In genomic region chr12:120247621-120248030, GRCh38 we compare ENCODE assay signal across 11 cellular contexts. TPM values are rescaled to one million over a fixed set of nuclear protein-coding genes. Genes with fewer than 3 reads are reported as not detected.
DNase-seq lines count a peak whose midpoint lies in the region; ATAC-seq and TF ChIP-seq lines count a peak whose summit lies in the region.
"Had no signal": no experiment of that assay in that cellular context is flagged by ENCODE, and none has a peak within 500 bp of the region (broad histone marks: within the 10 kb centered on the region; RNA-seq: fewer than 3 reads in every experiment).

No MANE protein-coding gene starts in this region.

- H3K9me3 ChIP-seq in AG04450 (ENCODE audit: control insufficient read depth, insufficient read depth, low read length): no peaks in the 10 kb centered on the region
- no peaks in the 10 kb centered on the region for H3K9me3 ChIP-seq in naive thymus-derived CD4-positive, alpha-beta T cell (ENCODE audit: control insufficient read depth in 2 of 3, low read length in 3 of 3)
- H3K9me3 ChIP-seq in ovary: no peaks in the 10 kb centered on the region
- H3K9me3 ChIP-seq: thoracic aorta had no signal

- 28 to 46% (median 35%) methylated on average over 6 of the region's 6 CpGs for WGBS in ovary, 3 donors

- H3K36me3 ChIP-seq in naive thymus-derived CD4-positive, alpha-beta T cell (ENCODE audit: control insufficient read depth in 2 of 3, insufficient read depth in 3 of 3, low read length in 3 of 3): peaks cover 0 to 2% (median 0%) of the 10 kb centered on the region in 3 experiments
- no peaks in the 10 kb centered on the region for H3K36me3 ChIP-seq in ovary
- H3K36me3 ChIP-seq: thoracic aorta had no signal

- CTCF ChIA-PET in AG04450 (lab: Charles Lee): interaction anchor here (1.8 to 6.1 kb wide), 3 partner anchors 9 to 18 kb away, joined by 4 to 65 read pairs (median 14); partner anchors contain the start of gene PXN
- CTCF ChIA-PET in naive thymus-derived CD4-positive, alpha-beta T cell (lab: Charles Lee): interaction anchor here (0.6 to 10.8 kb wide), 7 partner anchors 9 to 269 kb away, joined by 3 to 124 read pairs (median 4); partner anchors contain the start of genes PXN and SIRT4
- CTCF ChIA-PET in activated CD8-positive, alpha-beta T cell treated with anti-CD3 and anti-CD28 coated beads for 36 hours (lab: Charles Lee): interaction anchor here (0.8 to 25.9 kb wide), 7 partner anchors 10 to 183 kb away, joined by 3 to 749 read pairs (median 5); partner anchors contain the start of genes PXN and SIRT4

- peaks cover 57 to 64% of the 10 kb centered on the region in 2 donors for H3K4me1 ChIP-seq in naive thymus-derived CD4-positive, alpha-beta T cell (ENCODE audit: control insufficient read depth in 2 of 2, insufficient read depth in 2 of 2, low read length in 2 of 2)
- peaks cover 12% of the 10 kb centered on the region for H3K4me1 ChIP-seq in ovary (ENCODE audit: insufficient read depth)

- H3K4me3 ChIP-seq in AG04450 (ENCODE audit: low read depth, low read length) (no peak overlapping the region), ovary (no peak overlapping the region)
- no peak overlapping the region for H3K4me3 ChIP-seq in naive thymus-derived CD4-positive, alpha-beta T cell (ENCODE audit: low read length)
- H3K4me3 ChIP-seq: thoracic aorta had no signal

- no peak for ATAC-seq in naive thymus-derived CD4-positive, alpha-beta T cell
- no peak for ATAC-seq in activated CD8-positive, alpha-beta T cell treated with anti-CD3 and anti-CD28 coated beads for 36 hours
- ATAC-seq in left lobe of liver: no peak
- ATAC-seq: activated naive CD8-positive, alpha-beta T cell treated with anti-CD3 and anti-CD28 coated beads, Interleukin-2, amount 50 U/mL, for 24 hours had no signal

- H3K27me3 ChIP-seq in AG04450 (ENCODE audit: control insufficient read depth, insufficient read depth, low read length): no peaks in the 10 kb centered on the region
- no peaks in the 10 kb centered on the region for H3K27me3 ChIP-seq in naive thymus-derived CD4-positive, alpha-beta T cell (ENCODE audit: control insufficient read depth in 2 of 2, insufficient read depth in 2 of 2, low read length in 2 of 2)
- H3K27me3 ChIP-seq in ovary: no peaks in the 10 kb centered on the region

- intact Hi-C loops in dendritic cell treated with granulocyte-macrophage colony-stimulating factor and Interleukin-4, amounts not matched to agents 40 ng/mL and 50 ng/mL, for 4 days (cut with micrococcal nuclease): no loop called here
- intact Hi-C loops in naive thymus-derived CD4-positive, alpha-beta T cell (cut with micrococcal nuclease): loop anchor here in 1 of 2 donors (2.0 kb wide), 1 partner anchor 17 kb away; the partner anchor contains the start of gene PXN
- intact Hi-C loops in activated CD8-positive, alpha-beta T cell treated with anti-CD3 and anti-CD28 coated beads for 36 hours (cut with micrococcal nuclease): no loop called here
- intact Hi-C loops in ovary (cut with DNase I): no loop called here

- no peak for DNase-seq in AG04450 (ENCODE audit: low read depth, low spot score)
- peak; percentile 77 for DNase-seq in HT1080 (ENCODE audit: low read depth)
- no peak for DNase-seq in naive thymus-derived CD4-positive, alpha-beta T cell
- no peak for DNase-seq in activated CD8-positive, alpha-beta T cell treated with anti-CD3 and anti-CD28 coated beads for 36 hours
- no peak for DNase-seq in ovary
- DNase-seq in NCI-H2196 treated with DMSO at 0.1 percent for 48 hours (lab: John Stamatoyannopoulos, UW; ENCODE audit: unreplicated experiment): no peak
- DNase-seq in left lobe of liver (ENCODE audit: low spot score): no peak
- DNase-seq: activated naive CD8-positive, alpha-beta T cell treated with anti-CD3 and anti-CD28 coated beads, Interleukin-2, amount 50 U/mL, for 24 hours; NCI-H1092 had no signal

- no peaks in the 10 kb centered on the region for H3K27me3 Mint-ChIP-seq in dendritic cell treated with granulocyte-macrophage colony-stimulating factor and Interleukin-4, amounts not matched to agents 40 ng/mL and 50 ng/mL, for 4 days
- no peaks in the 10 kb centered on the region for H3K27me3 Mint-ChIP-seq in naive thymus-derived CD4-positive, alpha-beta T cell
- no peaks in the 10 kb centered on the region for H3K27me3 Mint-ChIP-seq in activated CD8-positive, alpha-beta T cell treated with anti-CD3 and anti-CD28 coated beads for 36 hours

- H3K27ac ChIP-seq in AG04450 (ENCODE audit: low read depth, low read length) (peak overlapping the region; percentile 78), ovary (no peak overlapping the region)
- peak overlapping the region; percentile 60 for H3K27ac ChIP-seq in naive thymus-derived CD4-positive, alpha-beta T cell (ENCODE audit: low read depth, low read length)

- peaks cover 81% of the 10 kb centered on the region for H3K4me1 Mint-ChIP-seq in dendritic cell treated with granulocyte-macrophage colony-stimulating factor and Interleukin-4, amounts not matched to agents 40 ng/mL and 50 ng/mL, for 4 days (ENCODE audit: low read depth)
- peaks cover 60 to 88% (median 75%) of the 10 kb centered on the region in 7 donors for H3K4me1 Mint-ChIP-seq in naive thymus-derived CD4-positive, alpha-beta T cell
- H3K4me1 Mint-ChIP-seq in activated CD8-positive, alpha-beta T cell treated with anti-CD3 and anti-CD28 coated beads for 36 hours (ENCODE audit: low read depth): peaks cover 64% of the 10 kb centered on the region

- no peak for TF ChIP-seq EP300 in ovary (IDR thresholded peaks at IDR 0.05)

- no peak overlapping the region for H3K4me3 Mint-ChIP-seq in dendritic cell treated with granulocyte-macrophage colony-stimulating factor and Interleukin-4, amounts not matched to agents 40 ng/mL and 50 ng/mL, for 4 days
- H3K4me3 Mint-ChIP-seq in naive thymus-derived CD4-positive, alpha-beta T cell: peak overlapping the region; percentile 28 to 85 (median 64)
- H3K4me3 Mint-ChIP-seq in activated CD8-positive, alpha-beta T cell treated with anti-CD3 and anti-CD28 coated beads for 36 hours: no peak overlapping the region
- H3K4me3 Mint-ChIP-seq: activated naive CD8-positive, alpha-beta T cell treated with anti-CD3 and anti-CD28 coated beads, Interleukin-2, amount 50 U/mL, for 24 hours had no signal

- POLR2A ChIA-PET in AG04450 (lab: Yijun Ruan, JAX): interaction anchor here (0.8 to 3.5 kb wide), 7 partner anchors 8 to 47 kb away, joined by 3 to 20 read pairs (median 6); partner anchors contain the start of genes RNU4-2 and RPLP0
- POLR2A ChIA-PET in naive thymus-derived CD4-positive, alpha-beta T cell (lab: Charles Lee): interaction anchor here (0.6 to 15.4 kb wide), 8 partner anchors 7 to 46 kb away, joined by 3 to 235 read pairs (median 50); partner anchors contain the start of genes PXN, RNU4-1, RNU4-2 and RPLP0
- POLR2A ChIA-PET in activated CD8-positive, alpha-beta T cell treated with anti-CD3 and anti-CD28 coated beads for 36 hours (lab: Charles Lee): interaction anchor here (0.9 to 11.7 kb wide), 8 partner anchors 10 to 44 kb away, joined by 3 to 136 read pairs (median 5); partner anchors contain the start of genes PXN, RNU4-1 and RNU4-2

- peaks cover 42% of the 10 kb centered on the region for H3K36me3 Mint-ChIP-seq in dendritic cell treated with granulocyte-macrophage colony-stimulating factor and Interleukin-4, amounts not matched to agents 40 ng/mL and 50 ng/mL, for 4 days (ENCODE audit: low read depth)
- peaks cover 0 to 43% (median 10%) of the 10 kb centered on the region in 5 donors for H3K36me3 Mint-ChIP-seq in naive thymus-derived CD4-positive, alpha-beta T cell
- peaks cover 5% of the 10 kb centered on the region for H3K36me3 Mint-ChIP-seq in activated CD8-positive, alpha-beta T cell treated with anti-CD3 and anti-CD28 coated beads for 36 hours (ENCODE audit: low read depth)

- peak overlapping the region; percentile 57 for H3K27ac Mint-ChIP-seq in dendritic cell treated with granulocyte-macrophage colony-stimulating factor and Interleukin-4, amounts not matched to agents 40 ng/mL and 50 ng/mL, for 4 days
- peak overlapping the region; percentile 60 to 99 (median 88) for H3K27ac Mint-ChIP-seq in naive thymus-derived CD4-positive, alpha-beta T cell
- no peak overlapping the region for H3K27ac Mint-ChIP-seq in activated CD8-positive, alpha-beta T cell treated with anti-CD3 and anti-CD28 coated beads for 36 hours

- TF ChIP-seq CTCF in AG04450 (IDR thresholded peaks at IDR 0.05; ENCODE audit: low read depth, low read length) (no peak), ovary (IDR thresholded peaks at IDR 0.05) (no peak)
- no peak for TF ChIP-seq CTCF in activated CD8-positive, alpha-beta T cell treated with anti-CD3 and anti-CD28 coated beads for 36 hours (IDR thresholded peaks at IDR 0.05)

- no peak for TF ChIP-seq POLR2A in ovary (IDR thresholded peaks at IDR 0.05)

- H3K9me3 Mint-ChIP-seq in dendritic cell treated with granulocyte-macrophage colony-stimulating factor and Interleukin-4, amounts not matched to agents 40 ng/mL and 50 ng/mL, for 4 days: no peaks in the 10 kb centered on the region
- peaks cover 0 to 3% (median 0%) of the 10 kb centered on the region in 11 donors for H3K9me3 Mint-ChIP-seq in naive thymus-derived CD4-positive, alpha-beta T cell
- H3K9me3 Mint-ChIP-seq in activated CD8-positive, alpha-beta T cell treated with anti-CD3 and anti-CD28 coated beads for 36 hours: no peaks in the 10 kb centered on the region
- H3K9me3 Mint-ChIP-seq: activated naive CD8-positive, alpha-beta T cell treated with anti-CD3 and anti-CD28 coated beads, Interleukin-2, amount 50 U/mL, for 24 hours had no signal

RNA-seq across cellular contexts. Expression of gene PXN, which starts 17.9 kb away (rescaled TPM):
- polyA plus RNA-seq in AG04450 (2011; rRNA removed): 35.0 and 48.1 TPM in 2 replicates
- 37.7 and 60.7 TPM in 2 replicates for polyA minus RNA-seq in AG04450 (2011; rRNA and poly(A)+ RNA removed)
- total RNA-seq in HT1080 (2014; rRNA removed; shearing (Covaris generic)): 162 and 238 TPM in 2 replicates
- 426 and 497 TPM in 2 replicates for polyA plus RNA-seq in HT1080 (2015; cell fraction: cytosol; rRNA removed)
- 415 and 447 TPM in 2 replicates for polyA plus RNA-seq in HT1080 (2015; cell fraction: nucleus; rRNA removed)
- 100 to 1,000 TPM; 103 to 202 (median 158) TPM for total RNA-seq in naive thymus-derived CD4-positive, alpha-beta T cell
- polyA plus RNA-seq in naive thymus-derived CD4-positive, alpha-beta T cell: 100 to 1,000 TPM in 1 of 2 donors, 10 to 100 TPM in 1; 84.3 to 114 TPM
- 10 to 100 TPM; 40.2 to 45.3 TPM for total RNA-seq in activated CD8-positive, alpha-beta T cell treated with anti-CD3 and anti-CD28 coated beads for 36 hours
- total RNA-seq in ovary: 10 to 100 TPM; 25.0 to 78.0 (median 44.7) TPM
- 10 to 100 TPM; 34.7 to 49.2 TPM for polyA plus RNA-seq in ovary
- total RNA-seq in left lobe of liver: 24.0 TPM

RNA-seq across cellular contexts. Expression of gene RNU4-2, which starts 44.1 kb away (rescaled TPM):
- polyA plus RNA-seq in AG04450 (2011; rRNA removed): under 0.01 TPM in 2 replicates
- polyA minus RNA-seq in AG04450 (2011; rRNA and poly(A)+ RNA removed): under 0.01 TPM in 2 replicates
- total RNA-seq in HT1080 (2014; rRNA removed; shearing (Covaris generic)): not detected in 2 replicates
- not detected in 2 replicates for polyA plus RNA-seq in HT1080 (2015; cell fraction: cytosol; rRNA removed)
- polyA plus RNA-seq in HT1080 (2015; cell fraction: nucleus; rRNA removed): not detected in 2 replicates
- total RNA-seq in naive thymus-derived CD4-positive, alpha-beta T cell: over 10,000 TPM in 2 of 5 experiments, 1,000 to 10,000 TPM in 3; 3,296 to 19,276 (median 7,985) TPM
- not detected for polyA plus RNA-seq in naive thymus-derived CD4-positive, alpha-beta T cell
- total RNA-seq in activated CD8-positive, alpha-beta T cell treated with anti-CD3 and anti-CD28 coated beads for 36 hours: 1,000 to 10,000 TPM in 1 of 2 experiments, 100 to 1,000 TPM in 1; 923 to 1,303 TPM
- over 10,000 TPM in 5 of 7 donors, under 1 TPM in 2; under 0.01 to 29,369 (median 16,575) TPM for total RNA-seq in ovary
- not detected for polyA plus RNA-seq in ovary
- 3,631 TPM for total RNA-seq in left lobe of liver

RNA-seq across cellular contexts. Expression of gene RNU4-1, which starts 45.4 kb away (rescaled TPM):
- under 0.01 TPM in 1 of 2 replicates, not detected in the other for polyA plus RNA-seq in AG04450 (2011; rRNA removed)
- polyA minus RNA-seq in AG04450 (2011; rRNA and poly(A)+ RNA removed): under 0.01 TPM in 2 replicates
- not detected in 2 replicates for total RNA-seq in HT1080 (2014; rRNA removed; shearing (Covaris generic))
- not detected in 2 replicates for polyA plus RNA-seq in HT1080 (2015; cell fraction: cytosol; rRNA removed)
- polyA plus RNA-seq in HT1080 (2015; cell fraction: nucleus; rRNA removed): not detected in 2 replicates
- total RNA-seq in naive thymus-derived CD4-positive, alpha-beta T cell: 1,000 to 10,000 TPM in 3 of 5 experiments, 100 to 1,000 TPM in 2; 319 to 3,107 (median 1,510) TPM
- polyA plus RNA-seq in naive thymus-derived CD4-positive, alpha-beta T cell: not detected
- total RNA-seq in activated CD8-positive, alpha-beta T cell treated with anti-CD3 and anti-CD28 coated beads for 36 hours: 1,000 to 10,000 TPM in 1 of 2 experiments, 100 to 1,000 TPM in 1; 692 to 1,025 TPM
- total RNA-seq in ovary: 1,000 to 10,000 TPM in 5 of 7 donors, under 1 TPM in 2; under 0.01 to 4,499 (median 2,193) TPM
- not detected for polyA plus RNA-seq in ovary
- total RNA-seq in left lobe of liver: 1,949 TPM
- total RNA-seq: thoracic aorta had no signal

RNA-seq across cellular contexts. Expression of gene RPLP0, which starts 46.7 kb away (rescaled TPM):
- 4,854 and 5,695 TPM in 2 replicates for polyA plus RNA-seq in AG04450 (2011; rRNA removed)
- 2,992 and 3,454 TPM in 2 replicates for polyA minus RNA-seq in AG04450 (2011; rRNA and poly(A)+ RNA removed)
- 4,836 and 5,375 TPM in 2 replicates for total RNA-seq in HT1080 (2014; rRNA removed; shearing (Covaris generic))
- polyA plus RNA-seq in HT1080 (2015; cell fraction: cytosol; rRNA removed): 5,291 and 5,956 TPM in 2 replicates
- polyA plus RNA-seq in HT1080 (2015; cell fraction: nucleus; rRNA removed): 2,009 and 2,141 TPM in 2 replicates
- total RNA-seq in naive thymus-derived CD4-positive, alpha-beta T cell: 1,000 to 10,000 TPM; 1,375 to 2,107 (median 1,573) TPM
- 1,000 to 10,000 TPM; 1,871 to 2,384 TPM for polyA plus RNA-seq in naive thymus-derived CD4-positive, alpha-beta T cell
- total RNA-seq in activated CD8-positive, alpha-beta T cell treated with anti-CD3 and anti-CD28 coated beads for 36 hours: 1,000 to 10,000 TPM; 4,421 to 4,585 TPM
- total RNA-seq in ovary: 1,000 to 10,000 TPM; 2,634 to 4,152 (median 2,941) TPM
- 1,000 to 10,000 TPM; 2,860 to 5,035 TPM for polyA plus RNA-seq in ovary
- total RNA-seq in left lobe of liver: 743 TPM

RNA-seq across cellular contexts. Expression of gene GCN1, which starts 53.1 kb away (rescaled TPM):
- 44.5 and 50.4 TPM in 2 replicates for polyA plus RNA-seq in AG04450 (2011; rRNA removed)
- polyA minus RNA-seq in AG04450 (2011; rRNA and poly(A)+ RNA removed): 144 and 184 TPM in 2 replicates
- total RNA-seq in HT1080 (2014; rRNA removed; shearing (Covaris generic)): 107 and 112 TPM in 2 replicates
- 30.5 and 34.0 TPM in 2 replicates for polyA plus RNA-seq in HT1080 (2015; cell fraction: cytosol; rRNA removed)
- polyA plus RNA-seq in HT1080 (2015; cell fraction: nucleus; rRNA removed): 174 and 261 TPM in 2 replicates
- total RNA-seq in naive thymus-derived CD4-positive, alpha-beta T cell: 100 to 1,000 TPM in 4 of 5 experiments, 10 to 100 TPM in 1; 90.6 to 142 (median 132) TPM
- polyA plus RNA-seq in naive thymus-derived CD4-positive, alpha-beta T cell: 10 to 100 TPM; 20.3 to 36.4 TPM
- 100 to 1,000 TPM; 130 to 137 TPM for total RNA-seq in activated CD8-positive, alpha-beta T cell treated with anti-CD3 and anti-CD28 coated beads for 36 hours
- 10 to 100 TPM; 34.6 to 86.2 (median 69.8) TPM for total RNA-seq in ovary
- polyA plus RNA-seq in ovary: 10 to 100 TPM; 22.6 to 25.6 TPM
- total RNA-seq in left lobe of liver: 42.7 TPM

Comparison
In these comparisons a context has a peak if more than half of its experiments do, and no peak if none do; other contexts are left out.
1. H3K27ac ChIP-seq: peak in AG04450 (single experiment) and naive thymus-derived CD4-positive, alpha-beta T cell (single experiment); none in ovary (0 of 2).
2. H3K4me3 Mint-ChIP-seq: peak in naive thymus-derived CD4-positive, alpha-beta T cell (10 of 10); none in dendritic cell treated with granulocyte-macrophage colony-stimulating factor and Interleukin-4, amounts not matched to agents 40 ng/mL and 50 ng/mL, for 4 days (single experiment) and activated CD8-positive, alpha-beta T cell treated with anti-CD3 and anti-CD28 coated beads for 36 hours (single experiment).